ENCODE assay signal across 20 cellular contexts in the genomic region with DNA sequence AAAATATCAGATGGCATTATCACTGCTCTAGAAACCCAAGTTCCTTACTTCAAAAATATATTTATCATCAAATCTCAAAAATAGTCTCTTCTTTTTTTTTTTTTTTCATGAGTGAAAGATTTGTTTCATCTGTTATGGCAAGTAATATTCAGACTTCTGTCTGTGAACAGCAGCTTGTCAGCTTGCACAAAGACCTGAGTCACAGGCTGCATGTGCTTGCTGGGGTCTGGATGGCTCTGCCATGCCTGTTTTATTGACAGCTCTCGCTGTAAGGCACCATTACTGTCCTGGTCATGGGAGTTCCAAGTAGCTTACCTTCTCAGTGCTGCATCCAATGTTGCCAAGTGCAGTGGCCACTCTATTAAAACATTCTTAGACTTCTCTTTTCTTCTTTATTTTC.
DNase-seq lines count a peak whose midpoint lies in the region; ATAC-seq and TF ChIP-seq lines count a peak whose summit lies in the region.
"Had no signal": no experiment of that assay in that cellular context is flagged by ENCODE, and none has a peak within 500 bp of the region (broad histone marks: within the 10 kb centered on the region; RNA-seq: fewer than 3 reads in every experiment).

No MANE protein-coding gene starts in this region.

- TF ChIP-seq CTCF in osteocyte (IDR thresholded peaks at IDR 0.05) (no peak), Calu3 (IDR thresholded peaks at IDR 0.05; ENCODE audit: unreplicated experiment) (no peak)

- ATAC-seq in GM21786 (IDR thresholded peaks at IDR 0.05; ENCODE audit: unreplicated experiment), result no peak
- ATAC-seq: A549, GM12878 had no signal

- peaks cover 1% of the 10 kb centered on the region for H3K9me3 Mint-ChIP-seq in activated CD4-positive, alpha-beta T cell treated with anti-CD3 and anti-CD28 coated beads, Interleukin-2, amount 10 ng/mL, durations not matched to agents 24 days and 14 days
- peaks cover 2% of the 10 kb centered on the region for H3K9me3 Mint-ChIP-seq in osteocyte (ENCODE audit: unreplicated experiment)
- no peaks in the 10 kb centered on the region for H3K9me3 Mint-ChIP-seq in Calu3 (ENCODE audit: low read depth, unreplicated experiment)
- H3K9me3 Mint-ChIP-seq: CD4-positive, alpha-beta memory T cell; GM23338 had no signal

- no peaks in the 10 kb centered on the region for H3K4me1 Mint-ChIP-seq in activated CD4-positive, alpha-beta T cell treated with anti-CD3 and anti-CD28 coated beads, Interleukin-2, amount 10 ng/mL, durations not matched to agents 24 days and 14 days
- no peaks in the 10 kb centered on the region for H3K4me1 Mint-ChIP-seq in osteocyte (ENCODE audit: unreplicated experiment)
- no peaks in the 10 kb centered on the region for H3K4me1 Mint-ChIP-seq in Calu3 (ENCODE audit: low read depth, unreplicated experiment)

- no peak overlapping the region for H3K4me3 Mint-ChIP-seq in activated CD4-positive, alpha-beta T cell treated with anti-CD3 and anti-CD28 coated beads, Interleukin-2, amount 10 ng/mL, durations not matched to agents 24 days and 14 days
- no peak overlapping the region for H3K4me3 Mint-ChIP-seq in osteocyte (ENCODE audit: unreplicated experiment)
- no peak overlapping the region for H3K4me3 Mint-ChIP-seq in Calu3 (ENCODE audit: low read depth, unreplicated experiment)
- H3K4me3 Mint-ChIP-seq: CD4-positive, alpha-beta memory T cell; GM23338; HFFc6 had no signal

- peak; percentile 45 for DNase-seq in activated CD4-positive, alpha-beta T cell treated with anti-CD3 and anti-CD28 coated beads, Interleukin-2, amount 10 ng/mL, durations not matched to agents 24 days and 14 days
- no peak for DNase-seq in activated CD4-positive, alpha-beta T cell treated with anti-CD3 and anti-CD28 coated beads, Interleukin-2, amount 50 U/mL, for 4 hours
- DNase-seq in islet precursor cell (peak; percentile 48), osteocyte (ENCODE audit: extremely low spot score, unreplicated experiment) (peak; percentile 10), Calu3 (no peak)
- no peak for DNase-seq in central memory CD4-positive, alpha-beta T cell
- DNase-seq: 8988T; ACHN; AML-193; C1 segment of cervical spinal cord; CD4-positive, alpha-beta memory T cell; COR-L47; DMS79; EL; GDM1; HFFc6 had no signal

- H3K27ac Mint-ChIP-seq in activated CD4-positive, alpha-beta T cell treated with anti-CD3 and anti-CD28 coated beads, Interleukin-2, amount 10 ng/mL, durations not matched to agents 24 days and 14 days, result no peak overlapping the region
- no peak overlapping the region for H3K27ac Mint-ChIP-seq in osteocyte (ENCODE audit: unreplicated experiment)
- no peak overlapping the region for H3K27ac Mint-ChIP-seq in Calu3 (ENCODE audit: unreplicated experiment)
- H3K27ac Mint-ChIP-seq: CD4-positive, alpha-beta memory T cell; GM23338; HFFc6 had no signal

- H3K36me3 Mint-ChIP-seq in activated CD4-positive, alpha-beta T cell treated with anti-CD3 and anti-CD28 coated beads, Interleukin-2, amount 10 ng/mL, durations not matched to agents 24 days and 14 days (ENCODE audit: low read depth), result no peaks in the 10 kb centered on the region
- H3K36me3 Mint-ChIP-seq in osteocyte (ENCODE audit: unreplicated experiment) (no peaks in the 10 kb centered on the region), Calu3 (ENCODE audit: insufficient read depth, unreplicated experiment) (no peaks in the 10 kb centered on the region)
- H3K36me3 Mint-ChIP-seq: CD4-positive, alpha-beta memory T cell had no signal

- peaks cover 13% of the 10 kb centered on the region for H3K27me3 Mint-ChIP-seq in activated CD4-positive, alpha-beta T cell treated with anti-CD3 and anti-CD28 coated beads, Interleukin-2, amount 10 ng/mL, durations not matched to agents 24 days and 14 days
- no peaks in the 10 kb centered on the region for H3K27me3 Mint-ChIP-seq in osteocyte (ENCODE audit: unreplicated experiment)
- H3K27me3 Mint-ChIP-seq in Calu3 (ENCODE audit: unreplicated experiment), result peaks cover 74% of the 10 kb centered on the region

- CTCF ChIA-PET in Calu3 (lab: Charles Lee), result interaction anchor here (0.6 kb wide), 1 partner anchor 67 kb away, joined by 4 read pairs; no protein-coding TSS in a partner anchor

- BruUV-seq in Calu3 (replicated peaks; lab: Mats Ljungman, UMichigan), result no TSS peak

- intact Hi-C loops in activated CD4-positive, alpha-beta T cell treated with anti-CD3 and anti-CD28 coated beads, Interleukin-2, amount 10 ng/mL, durations not matched to agents 24 days and 14 days (cut with micrococcal nuclease), result no loop called here
- intact Hi-C loops in Calu3 (cut with micrococcal nuclease; ENCODE audit: unreplicated experiment), result no loop called here

Comparison
In these comparisons a context has a peak if more than half of its experiments do, and no peak if none do; other contexts are left out.
1. DNase-seq: peak in activated CD4-positive, alpha-beta T cell treated with anti-CD3 and anti-CD28 coated beads, Interleukin-2, amount 10 ng/mL, durations not matched to agents 24 days and 14 days (single experiment), islet precursor cell (single experiment) and osteocyte (single experiment); none in activated CD4-positive, alpha-beta T cell treated with anti-CD3 and anti-CD28 coated beads, Interleukin-2, amount 50 U/mL, for 4 hours (0 of 2), Calu3 (single experiment) and central memory CD4-positive, alpha-beta T cell (single experiment).